8 cellular contexts compared by ENCODE assay signal in genomic region chr2:160491922-160492371, GRCh38. TPM values are rescaled to one million over a fixed set of nuclear protein-coding genes. Genes with fewer than 3 reads are reported as not detected.
DNase-seq lines count a peak whose midpoint lies in the region; ATAC-seq lines count a peak whose summit lies in the region.

No MANE protein-coding gene starts in this region.

- H3K27ac ChIP-seq in iPS DF 6.9 (ENCODE audit: low read length), result no peak overlapping the region

- no peaks in the 10 kb centered on the region for H3K9me3 Mint-ChIP-seq in activated CD4-positive, alpha-beta T cell treated with anti-CD3 and anti-CD28 coated beads for 36 hours (ENCODE audit: low read depth)
- H3K9me3 Mint-ChIP-seq in activated T-helper 17 cell treated with anti-CD3 and anti-CD28 coated beads, Interleukin-2, amount 50 U/mL, for 72 hours, result no peaks in the 10 kb centered on the region

- POLR2A ChIA-PET in activated CD4-positive, alpha-beta T cell treated with anti-CD3 and anti-CD28 coated beads for 36 hours (lab: Charles Lee), result interaction anchor here (0.6 to 0.7 kb wide), 3 partner anchors 85 to 100 kb away, joined by 3 to 6 read pairs (median 3); no protein-coding TSS in a partner anchor

- WGBS in iPS DF 6.9 (ENCODE audit: insufficient coverage, insufficient read length), result no CpG with 5 or more reads among the region's 10 CpGs

- peaks cover 61% of the 10 kb centered on the region for H3K4me1 Mint-ChIP-seq in activated CD4-positive, alpha-beta T cell treated with anti-CD3 and anti-CD28 coated beads for 36 hours
- H3K4me1 Mint-ChIP-seq in activated T-helper 17 cell treated with anti-CD3 and anti-CD28 coated beads, Interleukin-2, amount 50 U/mL, for 72 hours, result peaks cover 38% of the 10 kb centered on the region

- H3K36me3 Mint-ChIP-seq in activated CD4-positive, alpha-beta T cell treated with anti-CD3 and anti-CD28 coated beads for 36 hours (ENCODE audit: low read depth), result no peaks in the 10 kb centered on the region
- H3K36me3 Mint-ChIP-seq in activated T-helper 17 cell treated with anti-CD3 and anti-CD28 coated beads, Interleukin-2, amount 50 U/mL, for 72 hours (ENCODE audit: low read depth), result peaks cover 21% of the 10 kb centered on the region

- peak overlapping the region; percentile 98 for H3K9ac ChIP-seq in skeletal muscle satellite cell (ENCODE audit: low read depth, low read length)

- H3K36me3 ChIP-seq in iPS DF 6.9 (ENCODE audit: control insufficient read depth, insufficient read depth, low read length), result no peaks in the 10 kb centered on the region
- H3K36me3 ChIP-seq in skeletal muscle satellite cell (ENCODE audit: insufficient read depth, low read length), result no peaks in the 10 kb centered on the region

- intact Hi-C loops in activated CD4-positive, alpha-beta T cell treated with anti-CD3 and anti-CD28 coated beads for 36 hours (cut with DNase I, micrococcal nuclease), result loop anchor here (2.0 to 10.0 kb wide), 6 partner anchors 63 to 673 kb away; partner anchors contain the start of gene TANK (in 2 of the 2)

- H3K27me3 ChIP-seq in iPS DF 6.9 (ENCODE audit: control insufficient read depth, insufficient read depth, low read length) (no peaks in the 10 kb centered on the region), skeletal muscle satellite cell (ENCODE audit: control insufficient read depth, insufficient read depth, low read length) (no peaks in the 10 kb centered on the region)

- DNase-seq in activated CD4-positive, alpha-beta T cell treated with anti-CD3 and anti-CD28 coated beads for 36 hours, result peak; percentile 29
- no peak for DNase-seq in activated CD4-positive, alpha-beta T cell treated with anti-CD3 and anti-CD28 coated beads for 48 hours
- no peak for DNase-seq in iPS DF 6.9 (ENCODE audit: low read depth, low spot score)
- no peak for DNase-seq in stimulated activated CD4-positive, alpha-beta T cell treated with anti-CD3 and anti-CD28 coated beads, Interleukin-4, amount 100 ng/mL, for 24 hours

- peaks cover 2% of the 10 kb centered on the region for H3K27me3 Mint-ChIP-seq in activated CD4-positive, alpha-beta T cell treated with anti-CD3 and anti-CD28 coated beads for 36 hours
- no peaks in the 10 kb centered on the region for H3K27me3 Mint-ChIP-seq in activated T-helper 17 cell treated with anti-CD3 and anti-CD28 coated beads, Interleukin-2, amount 50 U/mL, for 72 hours

- H3K4me3 ChIP-seq in iPS DF 6.9 (ENCODE audit: low read length) (peak overlapping the region; percentile 77; the same call in 1 of the 2 replicates), skeletal muscle satellite cell (ENCODE audit: low read length) (peak overlapping the region; percentile 92)

- H3K4me1 ChIP-seq in iPS DF 6.9 (ENCODE audit: control insufficient read depth, insufficient read depth, low read length) (no peaks in the 10 kb centered on the region), skeletal muscle satellite cell (ENCODE audit: control insufficient read depth, insufficient read depth, low read length) (peaks cover 29% of the 10 kb centered on the region)

- peak; percentile 28 for ATAC-seq in activated CD4-positive, alpha-beta T cell treated with anti-CD3 and anti-CD28 coated beads for 36 hours
- ATAC-seq in activated T-helper 17 cell treated with anti-CD3 and anti-CD28 coated beads, Interleukin-2, amount 50 U/mL, for 72 hours (replicated peaks), result peak; percentile 54
- ATAC-seq in GM21529 (IDR thresholded peaks at IDR 0.05; ENCODE audit: unreplicated experiment) (no peak), HG03571 (IDR thresholded peaks at IDR 0.05; ENCODE audit: unreplicated experiment) (no peak)

- CTCF ChIA-PET in activated CD4-positive, alpha-beta T cell treated with anti-CD3 and anti-CD28 coated beads for 36 hours (lab: Charles Lee), result interaction anchor here (0.8 kb wide), 1 partner anchor 64 kb away, joined by 3 read pairs; no protein-coding TSS in a partner anchor

- H3K9me3 ChIP-seq in iPS DF 6.9 (ENCODE audit: control insufficient read depth, insufficient read depth, low read length) (no peaks in the 10 kb centered on the region), skeletal muscle satellite cell (replicated peaks; ENCODE audit: low read length) (no peaks in the 10 kb centered on the region)

- H3K4me2 ChIP-seq in skeletal muscle satellite cell (ENCODE audit: low read length), result peak overlapping the region; percentile 88

- H3K27ac Mint-ChIP-seq in activated CD4-positive, alpha-beta T cell treated with anti-CD3 and anti-CD28 coated beads for 36 hours, result peak overlapping the region; percentile 96
- H3K27ac Mint-ChIP-seq in activated T-helper 17 cell treated with anti-CD3 and anti-CD28 coated beads, Interleukin-2, amount 50 U/mL, for 72 hours, result peak overlapping the region; percentile 97

- peak overlapping the region; percentile 91 for H3K4me3 Mint-ChIP-seq in activated CD4-positive, alpha-beta T cell treated with anti-CD3 and anti-CD28 coated beads for 36 hours
- H3K4me3 Mint-ChIP-seq in activated T-helper 17 cell treated with anti-CD3 and anti-CD28 coated beads, Interleukin-2, amount 50 U/mL, for 72 hours, result peak overlapping the region; percentile 93

RNA-seq across cellular contexts. Expression of gene RBMS1, which starts 1.7 kb away (rescaled TPM):
- 10 to 100 TPM; 39.3 to 47.7 TPM for total RNA-seq in activated CD4-positive, alpha-beta T cell treated with anti-CD3 and anti-CD28 coated beads for 36 hours
- total RNA-seq in activated T-helper 17 cell treated with anti-CD3 and anti-CD28 coated beads, Interleukin-2, amount 50 U/mL, for 72 hours, result 10 to 100 TPM; 45.0 to 62.1 TPM
- 81.1 and 105 TPM in 2 replicates for total RNA-seq in skeletal muscle satellite cell (2012; rRNA removed)

Comparison
In these comparisons a context has a peak if more than half of its experiments do, and no peak if none do; other contexts are left out.
1. ATAC-seq: peak in activated CD4-positive, alpha-beta T cell treated with anti-CD3 and anti-CD28 coated beads for 36 hours (single experiment) and activated T-helper 17 cell treated with anti-CD3 and anti-CD28 coated beads, Interleukin-2, amount 50 U/mL, for 72 hours (single experiment); none in GM21529 (single experiment) and HG03571 (single experiment).